ENCODE assay signal across 15 cellular contexts in the genomic region with DNA sequence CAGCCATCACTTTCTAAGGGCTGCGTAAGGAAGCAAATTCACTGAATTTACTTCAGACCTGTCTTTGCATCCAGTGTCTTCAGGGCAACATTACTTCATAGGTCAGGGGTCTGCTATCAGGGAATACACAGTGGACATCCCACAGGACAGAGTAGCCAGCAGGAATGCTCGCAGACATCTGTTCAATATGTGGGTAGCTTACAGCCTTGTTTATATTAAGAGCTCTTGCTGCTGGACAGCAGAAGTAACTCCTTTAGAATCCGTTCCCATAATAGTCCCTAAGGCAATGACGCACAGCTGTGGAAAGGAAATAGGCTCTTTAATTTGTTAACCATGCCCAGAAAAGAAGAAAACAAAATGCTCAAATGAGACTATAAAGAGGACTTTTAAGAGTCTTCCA.
A peak's percentile ranks its signal among the peaks of the same experiment; 100 is the strongest.
DNase-seq lines count a peak whose midpoint lies in the region; ATAC-seq and TF ChIP-seq lines count a peak whose summit lies in the region.
"Had no signal": no experiment of that assay in that cellular context is flagged by ENCODE, and none has a peak within 500 bp of the region (broad histone marks: within the 10 kb centered on the region; RNA-seq: fewer than 3 reads in every experiment).

No MANE protein-coding gene starts in this region.

- no peaks in the 10 kb centered on the region for H3K4me1 Mint-ChIP-seq in activated naive CD4-positive, alpha-beta T cell treated with anti-CD3 and anti-CD28 coated beads, Interleukin-2, amount 10 ng/mL, durations not matched to agents 7 days and 5 days
- no peaks in the 10 kb centered on the region for H3K4me1 Mint-ChIP-seq in stimulated activated effector memory CD8-positive, alpha-beta T cell treated with anti-CD3 and anti-CD28 coated beads, Interleukin-12 subunit alpha, Interleukin-12 subunit beta, amount 100 ng/mL, for 72 hours
- H3K4me1 Mint-ChIP-seq: activated CD4-positive, alpha-beta T cell treated with anti-CD3 and anti-CD28 coated beads, Interleukin-2, amount 10 ng/mL, durations not matched to agents 24 days and 14 days had no signal

- no peaks in the 10 kb centered on the region for H3K9me3 ChIP-seq in psoas muscle
- H3K9me3 ChIP-seq: pancreas had no signal

- no peaks in the 10 kb centered on the region for H3K9me3 Mint-ChIP-seq in activated naive CD4-positive, alpha-beta T cell treated with anti-CD3 and anti-CD28 coated beads, Interleukin-2, amount 10 ng/mL, durations not matched to agents 7 days and 5 days
- no peaks in the 10 kb centered on the region for H3K9me3 Mint-ChIP-seq in stimulated activated effector memory CD8-positive, alpha-beta T cell treated with anti-CD3 and anti-CD28 coated beads, Interleukin-12 subunit alpha, Interleukin-12 subunit beta, amount 100 ng/mL, for 72 hours
- H3K9me3 Mint-ChIP-seq: activated CD4-positive, alpha-beta T cell treated with anti-CD3 and anti-CD28 coated beads, Interleukin-2, amount 10 ng/mL, durations not matched to agents 24 days and 14 days; effector memory CD8-positive, alpha-beta T cell had no signal

- H3K36me3 ChIP-seq in psoas muscle (ENCODE audit: insufficient read depth in 1 of 2, low read depth in 1 of 2), result no peaks in the 10 kb centered on the region
- H3K36me3 ChIP-seq: BLaER1 treated with 17β-estradiol and CSF1 and Interleukin-3, amounts not matched to agents 10 nM and 100 nM; pancreas had no signal

- CTCF ChIA-PET in activated naive CD4-positive, alpha-beta T cell treated with anti-CD3 and anti-CD28 coated beads, Interleukin-2, amount 10 ng/mL, durations not matched to agents 7 days and 5 days (lab: Charles Lee), result no interaction called here

- no peaks in the 10 kb centered on the region for H3K27me3 Mint-ChIP-seq in activated naive CD4-positive, alpha-beta T cell treated with anti-CD3 and anti-CD28 coated beads, Interleukin-2, amount 10 ng/mL, durations not matched to agents 7 days and 5 days
- H3K27me3 Mint-ChIP-seq: effector memory CD8-positive, alpha-beta T cell had no signal

- intact Hi-C loops in psoas muscle (cut with DNase I), result no loop called here

- no peaks in the 10 kb centered on the region for H3K36me3 Mint-ChIP-seq in activated naive CD4-positive, alpha-beta T cell treated with anti-CD3 and anti-CD28 coated beads, Interleukin-2, amount 10 ng/mL, durations not matched to agents 7 days and 5 days
- no peaks in the 10 kb centered on the region for H3K36me3 Mint-ChIP-seq in stimulated activated effector memory CD8-positive, alpha-beta T cell treated with anti-CD3 and anti-CD28 coated beads, Interleukin-12 subunit alpha, Interleukin-12 subunit beta, amount 100 ng/mL, for 72 hours

- 27 to 44% (median 37%) methylated on average over 4 of the region's 4 CpGs for WGBS in psoas muscle, 3 donors

- no peaks in the 10 kb centered on the region for H3K4me1 ChIP-seq in psoas muscle
- H3K4me1 ChIP-seq: pancreas had no signal

- peak overlapping the region; percentile 44 for H3K27ac ChIP-seq in psoas muscle
- H3K27ac ChIP-seq: BLaER1 treated with 17β-estradiol and CSF1 and Interleukin-3, amounts not matched to agents 10 nM and 100 nM; pancreas had no signal

- DNase-seq in AG09309 (ENCODE audit: low read depth) (peak; percentile 67), foreskin fibroblast (peak; percentile 80 to 89), psoas muscle (no peak), NCI-H2227 (lab: John Stamatoyannopoulos, UW; ENCODE audit: unreplicated experiment) (no peak)
- no peak for DNase-seq in activated naive CD4-positive, alpha-beta T cell treated with anti-CD3 and anti-CD28 coated beads, Interleukin-2, amount 10 ng/mL, durations not matched to agents 7 days and 5 days
- DNase-seq in stimulated activated effector memory CD8-positive, alpha-beta T cell treated with anti-CD3 and anti-CD28 coated beads, Interleukin-12 subunit alpha, Interleukin-12 subunit beta, amount 100 ng/mL, for 72 hours (ENCODE audit: low spot score in 2 of 2), result no peak
- DNase-seq: activated CD4-positive, alpha-beta T cell treated with anti-CD3 and anti-CD28 coated beads, Interleukin-2, amount 10 ng/mL, durations not matched to agents 24 days and 14 days; activated gamma-delta T cell treated with Interleukin-2 at 50 U/mL for 16 hours; effector memory CD8-positive, alpha-beta T cell; islet precursor cell; NCI-H226; pancreas had no signal

- no peak overlapping the region for H3K27ac Mint-ChIP-seq in activated naive CD4-positive, alpha-beta T cell treated with anti-CD3 and anti-CD28 coated beads, Interleukin-2, amount 10 ng/mL, durations not matched to agents 7 days and 5 days
- H3K27ac Mint-ChIP-seq in stimulated activated effector memory CD8-positive, alpha-beta T cell treated with anti-CD3 and anti-CD28 coated beads, Interleukin-12 subunit alpha, Interleukin-12 subunit beta, amount 100 ng/mL, for 72 hours, result no peak overlapping the region
- H3K27ac Mint-ChIP-seq: activated CD4-positive, alpha-beta T cell treated with anti-CD3 and anti-CD28 coated beads, Interleukin-2, amount 10 ng/mL, durations not matched to agents 24 days and 14 days; effector memory CD8-positive, alpha-beta T cell had no signal

- H3K4me3 Mint-ChIP-seq in activated naive CD4-positive, alpha-beta T cell treated with anti-CD3 and anti-CD28 coated beads, Interleukin-2, amount 10 ng/mL, durations not matched to agents 7 days and 5 days, result no peak overlapping the region
- H3K4me3 Mint-ChIP-seq in stimulated activated effector memory CD8-positive, alpha-beta T cell treated with anti-CD3 and anti-CD28 coated beads, Interleukin-12 subunit alpha, Interleukin-12 subunit beta, amount 100 ng/mL, for 72 hours, result no peak overlapping the region
- H3K4me3 Mint-ChIP-seq: activated CD4-positive, alpha-beta T cell treated with anti-CD3 and anti-CD28 coated beads, Interleukin-2, amount 10 ng/mL, durations not matched to agents 24 days and 14 days; effector memory CD8-positive, alpha-beta T cell had no signal

- peak; percentile 50; the same call in 2 of the 3 replicates for ATAC-seq in SK-N-SH treated with all-trans-retinoic acid at 6 μM for 48 hours
- peak in 1 of 4 donors; percentile 30 for ATAC-seq in psoas muscle
- ATAC-seq in GM18868 (IDR thresholded peaks at IDR 0.05; ENCODE audit: unreplicated experiment), result no peak
- ATAC-seq in stimulated activated effector memory CD8-positive, alpha-beta T cell treated with anti-CD3 and anti-CD28 coated beads, Interleukin-12 subunit alpha, Interleukin-12 subunit beta, amount 100 ng/mL, for 72 hours, result no peak
- ATAC-seq: effector memory CD8-positive, alpha-beta T cell had no signal

- H3K27me3 ChIP-seq in psoas muscle (ENCODE audit: insufficient read depth in 3 of 3, low read length in 2 of 3), result no peaks in the 10 kb centered on the region
- H3K27me3 ChIP-seq: pancreas had no signal

- TF ChIP-seq CTCF in AG09309 (IDR thresholded peaks at IDR 0.05; ENCODE audit: control insufficient read depth, insufficient read depth, low read depth, low read length, missing control alignments) (no peak), foreskin fibroblast (IDR thresholded peaks at IDR 0.05; ENCODE audit: low read depth, low read length) (no peak), psoas muscle (IDR thresholded peaks at IDR 0.05) (no peak)

- H3K4me3 ChIP-seq in AG09309 (ENCODE audit: control insufficient read depth, low read depth, low read length) (no peak overlapping the region), foreskin fibroblast (ENCODE audit: low read depth in 1 of 2, low read length in 2 of 2) (no peak overlapping the region), psoas muscle (no peak overlapping the region)
- H3K4me3 ChIP-seq: BLaER1 treated with 17β-estradiol and CSF1 and Interleukin-3, amounts not matched to agents 10 nM and 100 nM; pancreas had no signal

TF ChIP-seq in SK-N-SH treated with all-trans-retinoic acid at 6 μM for 48 hours, 23 proteins besides CTCF, POLR2A, EP300 and RAD21:
- no peak for TF ChIP-seq ZNF8 (CRISPR knock-in tag; IDR thresholded peaks at IDR 0.05)
- TF ChIP-seq BACH2 (CRISPR knock-in tag; IDR thresholded peaks at IDR 0.05; ENCODE audit: borderline replicate concordance), result no peak
- TF ChIP-seq, protein P1, sequence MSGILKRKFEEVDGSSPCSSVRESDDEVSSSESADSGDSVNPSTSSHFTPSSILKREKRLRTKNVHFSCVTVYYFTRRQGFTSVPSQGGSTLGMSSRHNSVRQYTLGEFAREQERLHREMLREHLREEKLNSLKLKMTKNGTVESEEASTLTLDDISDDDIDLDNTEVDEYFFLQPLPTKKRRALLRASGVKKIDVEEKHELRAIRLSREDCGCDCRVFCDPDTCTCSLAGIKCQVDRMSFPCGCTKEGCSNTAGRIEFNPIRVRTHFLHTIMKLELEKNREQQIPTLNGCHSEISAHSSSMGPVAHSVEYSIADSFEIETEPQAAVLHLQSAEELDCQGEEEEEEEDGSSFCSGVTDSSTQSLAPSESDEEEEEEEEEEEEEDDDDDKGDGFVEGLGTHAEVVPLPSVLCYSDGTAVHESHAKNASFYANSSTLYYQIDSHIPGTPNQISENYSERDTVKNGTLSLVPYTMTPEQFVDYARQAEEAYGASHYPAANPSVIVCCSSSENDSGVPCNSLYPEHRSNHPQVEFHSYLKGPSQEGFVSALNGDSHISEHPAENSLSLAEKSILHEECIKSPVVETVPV (CRISPR knock-in tag; IDR thresholded peaks at IDR 0.05), result no peak
- TF ChIP-seq ESRRG (CRISPR knock-in tag; IDR thresholded peaks at IDR 0.05), result no peak
- TF ChIP-seq RARB (CRISPR knock-in tag; IDR thresholded peaks at IDR 0.05), result no peak
- no peak for TF ChIP-seq SNAI2 (CRISPR knock-in tag; IDR thresholded peaks at IDR 0.05)
- no peak for TF ChIP-seq TOX (CRISPR knock-in tag; IDR thresholded peaks at IDR 0.05; ENCODE audit: borderline replicate concordance)
- no peak for TF ChIP-seq TCF4 (CRISPR knock-in tag; IDR thresholded peaks at IDR 0.05; ENCODE audit: borderline replicate concordance)
- TF ChIP-seq ZFP3 (CRISPR knock-in tag; IDR thresholded peaks at IDR 0.05), result no peak

Comparison
In these comparisons a context has a peak if more than half of its experiments do, and no peak if none do; other contexts are left out.
1. DNase-seq: peak in AG09309 (single experiment) and foreskin fibroblast (2 of 2); none in psoas muscle (0 of 2), NCI-H2227 (single experiment), activated naive CD4-positive, alpha-beta T cell treated with anti-CD3 and anti-CD28 coated beads, Interleukin-2, amount 10 ng/mL, durations not matched to agents 7 days and 5 days (single experiment) and stimulated activated effector memory CD8-positive, alpha-beta T cell treated with anti-CD3 and anti-CD28 coated beads, Interleukin-12 subunit alpha, Interleukin-12 subunit beta, amount 100 ng/mL, for 72 hours (0 of 2).